Comparison of ENCODE assay signal across 15 cellular contexts in genomic region chr15:70219256-70219919, GRCh38.
"Had no signal": no experiment of that assay in that cellular context is flagged by ENCODE, and none has a peak within 500 bp of the region (broad histone marks: within the 10 kb centered on the region; RNA-seq: fewer than 3 reads in every experiment).

No MANE protein-coding gene starts in this region.

- H3K36me3 ChIP-seq: cardiac muscle cell, esophagus muscularis mucosa, left ventricle myocardium inferior, sigmoid colon, upper lobe of left lung had no signal

- H3K9me3 ChIP-seq: esophagus muscularis mucosa, left ventricle myocardium inferior, psoas muscle, sigmoid colon, upper lobe of left lung had no signal

- H3K27ac ChIP-seq: cardiac muscle cell, esophagus muscularis mucosa, left ventricle myocardium inferior, psoas muscle, upper lobe of left lung had no signal

- H3K27me3 ChIP-seq: esophagus muscularis mucosa, sigmoid colon, upper lobe of left lung had no signal

- H3K4me1 ChIP-seq: left ventricle myocardium inferior, psoas muscle had no signal

- ATAC-seq: activated CD8-positive, alpha-beta memory T cell treated with anti-CD3 and anti-CD28 coated beads, Interleukin-2, amount 10 ng/mL, durations not matched to agents 7 days and 5 days; natural killer cell treated with Interleukin-12 subunit alpha and Interleukin-12 subunit beta and Interleukin-15 and Interleukin-18, amount 100 ng/mL, for 72 hours; psoas muscle; stimulated activated naive CD8-positive, alpha-beta T cell treated with anti-CD3 and anti-CD28 coated beads, Interleukin-15, amount 100 ng/mL, for 72 hours had no signal

- DNase-seq: activated CD4-positive, alpha-beta memory T cell treated with anti-CD3 and anti-CD28 coated beads for 36 hours; activated CD8-positive, alpha-beta memory T cell treated with anti-CD3 and anti-CD28 coated beads, Interleukin-2, amount 10 ng/mL, durations not matched to agents 7 days and 5 days; activated naive CD4-positive, alpha-beta T cell treated with anti-CD3 and anti-CD28 coated beads, Interleukin-2, amount 10 ng/mL, durations not matched to agents 7 days and 5 days; activated T-cell treated with anti-CD3 and anti-CD28 coated beads, Interleukin-2, amount 50 U/mL, for 1 hour; glutamatergic neuron; left ventricle myocardium inferior; mesenchymal stem cell; psoas muscle; sigmoid colon; stimulated activated CD4-positive, alpha-beta T cell treated with anti-CD3 and anti-CD28 coated beads, Interleukin-1b, Interleukin-23, amount 100 ng/mL, for 48 hours; stimulated activated naive CD8-positive, alpha-beta T cell treated with anti-CD3 and anti-CD28 coated beads, Interleukin-15, amount 100 ng/mL, for 72 hours had no signal

- H3K4me3 ChIP-seq: cardiac muscle cell, esophagus muscularis mucosa, left ventricle myocardium inferior, psoas muscle, sigmoid colon, upper lobe of left lung had no signal
